Comparison of ENCODE assay signal across 8 cellular contexts in the genomic region with DNA sequence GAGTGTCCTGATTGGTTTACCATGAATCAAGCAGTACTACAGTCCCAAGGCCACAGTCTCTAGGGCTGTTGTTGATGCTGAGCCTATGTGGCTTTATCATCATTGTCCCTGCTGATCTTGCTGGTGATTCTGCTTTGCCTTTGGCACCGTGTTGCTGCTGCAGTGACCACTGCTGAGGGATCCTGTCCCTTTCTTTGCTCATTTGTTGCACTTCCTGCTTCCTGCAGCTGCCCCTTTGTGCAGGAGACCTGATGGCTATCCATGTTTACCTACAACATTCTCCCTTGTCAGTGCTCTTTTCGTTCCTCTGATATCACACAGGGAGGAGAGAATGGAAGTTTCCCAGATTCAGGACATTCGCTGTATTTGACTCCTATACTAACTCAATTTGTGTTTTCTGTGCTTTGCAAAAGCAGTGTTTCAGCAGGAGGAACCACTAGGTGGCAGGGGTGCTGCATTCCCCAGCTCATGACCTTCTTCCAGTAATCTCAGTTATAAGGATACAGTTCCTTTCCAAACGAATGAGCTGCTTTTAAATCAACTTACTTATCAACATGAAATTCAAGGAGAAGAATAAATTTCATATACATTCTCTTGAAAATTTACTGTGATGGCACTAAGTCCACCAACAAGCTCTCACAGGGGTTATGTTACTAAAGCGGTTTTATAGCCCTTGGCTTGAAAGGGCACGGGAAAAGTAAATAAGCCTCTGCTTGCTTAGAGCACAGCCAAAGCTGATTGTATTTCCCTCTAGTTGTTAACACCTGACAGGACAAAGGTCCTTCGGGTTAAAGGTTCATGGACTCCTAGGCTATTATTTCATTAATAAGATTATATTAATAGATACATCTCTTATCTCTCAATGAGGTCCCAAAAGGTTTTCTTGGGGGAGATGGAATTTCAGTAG. TPM values are rescaled to one million over a fixed set of nuclear protein-coding genes. Genes with fewer than 3 reads are reported as not detected.
A peak's percentile ranks its signal among the peaks of the same experiment; 100 is the strongest.
DNase-seq lines count a peak whose midpoint lies in the region; ATAC-seq and TF ChIP-seq lines count a peak whose summit lies in the region.

No MANE protein-coding gene starts in this region.

- no CpG with 5 or more reads among the region's 7 CpGs for WGBS in H9 (ENCODE audit: extremely low coverage, insufficient read length, low lambda C conversion rate)

- no peaks in the 10 kb centered on the region for H3K79me2 ChIP-seq in H9 (ENCODE audit: insufficient read depth, low read length)

- ATAC-seq in lower lobe of right lung, result peak; percentile 84 to 88

- TF ChIP-seq CTCF in H9 (conservative IDR thresholded peaks at IDR 0.05), result peak; percentile 95
- peak; percentile 83 for TF ChIP-seq CTCF in lower lobe of right lung (IDR thresholded peaks at IDR 0.05)

- H3K14ac ChIP-seq in H9 (ENCODE audit: insufficient read depth, low read length), result peak overlapping the region; percentile 77; the same call in 1 of the 2 replicates

- no peaks in the 10 kb centered on the region for H4K20me1 ChIP-seq in H9 (ENCODE audit: control insufficient read depth, insufficient read depth, insufficient read length)

- peak overlapping the region; percentile 52 to 85 (median 66) for H3K27ac Mint-ChIP-seq in H9
- H3K27ac Mint-ChIP-seq in activated CD4-positive, alpha-beta T cell treated with anti-CD3 and anti-CD28 coated beads, Interleukin-2, amount 10 ng/mL, durations not matched to agents 7 days and 5 days, result no peak overlapping the region

- H3K9ac ChIP-seq in H9 (ENCODE audit: extremely low read depth, insufficient read length, low read length), result no peak overlapping the region

- peak overlapping the region in 1 of 2 experiments; percentile 3; a peak in 1 of 5 replicates for H3K4me3 Mint-ChIP-seq in H9
- H3K4me3 Mint-ChIP-seq in activated CD4-positive, alpha-beta T cell treated with anti-CD3 and anti-CD28 coated beads, Interleukin-2, amount 10 ng/mL, durations not matched to agents 7 days and 5 days, result no peak overlapping the region

- no peak overlapping the region for H2BK20ac ChIP-seq in H9 (ENCODE audit: low read depth, low read length, poor library complexity, severe bottlenecking)

- H2BK15ac ChIP-seq in H9 (ENCODE audit: low read depth, low read length), result no peak overlapping the region

- no peak overlapping the region for H2BK120ac ChIP-seq in H9 (ENCODE audit: low read depth, low read length, poor library complexity, severe bottlenecking)

- POLR2A ChIA-PET in activated CD4-positive, alpha-beta T cell treated with anti-CD3 and anti-CD28 coated beads, Interleukin-2, amount 10 ng/mL, durations not matched to agents 7 days and 5 days (lab: Charles Lee), result no interaction called here

- H3K27ac ChIP-seq in H9 (ENCODE audit: insufficient read length, low read depth, low read length) (peak overlapping the region; percentile 57), lower lobe of right lung (no peak overlapping the region)

- H3K18ac ChIP-seq in H9 (ENCODE audit: insufficient read length, low read depth, low read length), result peak overlapping the region; percentile 82

- H3K9me3 ChIP-seq in H9 (ENCODE audit: control insufficient read depth, low read depth, low read length) (no peaks in the 10 kb centered on the region), lower lobe of right lung (no peaks in the 10 kb centered on the region)

- no peaks in the 10 kb centered on the region for H3K79me1 ChIP-seq in H9 (ENCODE audit: insufficient read depth, low read depth, low read length, poor library complexity, severe bottlenecking)

- H3K9me3 Mint-ChIP-seq in H9, result no peaks in the 10 kb centered on the region
- H3K9me3 Mint-ChIP-seq in activated CD4-positive, alpha-beta T cell treated with anti-CD3 and anti-CD28 coated beads, Interleukin-2, amount 10 ng/mL, durations not matched to agents 7 days and 5 days, result no peaks in the 10 kb centered on the region

- peak; percentile 75 for DNase-seq in D341Med (ENCODE audit: low spot score)
- DNase-seq in H9, result peak; percentile 68
- peak; percentile 6 for DNase-seq in NCI-H2227 treated with DMSO at 0.1 percent for 48 hours (lab: John Stamatoyannopoulos, UW)
- peak; percentile 71 for DNase-seq in activated CD4-positive, alpha-beta T cell treated with anti-CD3 and anti-CD28 coated beads, Interleukin-2, amount 10 ng/mL, durations not matched to agents 7 days and 5 days
- DNase-seq in effector CD4-positive, alpha-beta T cell, result peak; percentile 54
- peak; percentile 66 for DNase-seq in lower lobe of right lung
- DNase-seq in stimulated activated CD8-positive, alpha-beta memory T cell treated with anti-CD3 and anti-CD28 coated beads, Interleukin-12 subunit alpha, Interleukin-12 subunit beta, amount 100 ng/mL, for 1 hour (ENCODE audit: low read depth), result peak; percentile 48
- no peak for DNase-seq in 8988T

- no peak overlapping the region for H3T11ph ChIP-seq in H9 (ENCODE audit: low read length)

- no peak overlapping the region for H2AFZ ChIP-seq in H9 (ENCODE audit: low read length)

- H3K27me3 ChIP-seq in H9 (ENCODE audit: insufficient read depth, low read length), result no peaks in the 10 kb centered on the region
- no peaks in the 10 kb centered on the region for H3K27me3 ChIP-seq in lower lobe of right lung (ENCODE audit: low read depth)

- no peak overlapping the region for H3K4me3 ChIP-seq in lower lobe of right lung

- H2BK5ac ChIP-seq in H9 (ENCODE audit: insufficient read length, low read length), result no peak overlapping the region

- peaks cover 35 to 45% of the 10 kb centered on the region in 2 experiments for H3K4me1 Mint-ChIP-seq in H9
- H3K4me1 Mint-ChIP-seq in activated CD4-positive, alpha-beta T cell treated with anti-CD3 and anti-CD28 coated beads, Interleukin-2, amount 10 ng/mL, durations not matched to agents 7 days and 5 days, result peaks cover 19% of the 10 kb centered on the region

- H4K5ac ChIP-seq in H9 (ENCODE audit: insufficient read length, low read depth, low read length), result peak overlapping the region; percentile 86

- H3K27me3 Mint-ChIP-seq in H9 (ENCODE audit: low read depth), result no peaks in the 10 kb centered on the region
- no peaks in the 10 kb centered on the region for H3K27me3 Mint-ChIP-seq in activated CD4-positive, alpha-beta T cell treated with anti-CD3 and anti-CD28 coated beads, Interleukin-2, amount 10 ng/mL, durations not matched to agents 7 days and 5 days

- H3K36me3 ChIP-seq in lower lobe of right lung, result no peaks in the 10 kb centered on the region

- H3K56ac ChIP-seq in H9 (ENCODE audit: insufficient read length, low read depth, low read length), result no peak overlapping the region

- H2BK12ac ChIP-seq in H9 (ENCODE audit: insufficient read length, low read depth, low read length), result peak overlapping the region; percentile 66

- H3K36me3 Mint-ChIP-seq in H9 (ENCODE audit: insufficient read depth in 1 of 3, low read depth in 3 of 3), result peaks cover 0 to 4% (median 0%) of the 10 kb centered on the region in 3 experiments; a peak in 1 of 7 replicates
- H3K36me3 Mint-ChIP-seq in activated CD4-positive, alpha-beta T cell treated with anti-CD3 and anti-CD28 coated beads, Interleukin-2, amount 10 ng/mL, durations not matched to agents 7 days and 5 days (ENCODE audit: low read depth), result no peaks in the 10 kb centered on the region

- CTCF ChIA-PET in activated CD4-positive, alpha-beta T cell treated with anti-CD3 and anti-CD28 coated beads, Interleukin-2, amount 10 ng/mL, durations not matched to agents 7 days and 5 days (lab: Charles Lee), result interaction anchor here (0.5 to 2.1 kb wide), 10 partner anchors 8 to 413 kb away, joined by 3 to 20 read pairs (median 3); a partner anchor contains a TSS

- intact Hi-C loops in lower lobe of right lung (cut with DNase I), result no loop called here

- peak overlapping the region; percentile 36 for H3K4me2 ChIP-seq in H9 (ENCODE audit: insufficient read depth, insufficient read length, low read length)

- H3K23me2 ChIP-seq in H9 (ENCODE audit: insufficient read length, low read depth, low read length, poor library complexity, severe bottlenecking), result no peaks in the 10 kb centered on the region

- no peak overlapping the region for H3K4ac ChIP-seq in H9 (ENCODE audit: low read depth, low read length)

- H4K8ac ChIP-seq in H9 (replicated peaks; ENCODE audit: insufficient read length, low read depth, low read length), result peak overlapping the region; percentile 40

- H3K23ac ChIP-seq in H9 (ENCODE audit: insufficient read length, low read depth, low read length), result no peak overlapping the region

- H2AK5ac ChIP-seq in H9 (ENCODE audit: insufficient read length, low read length), result peak overlapping the region; percentile 30

- H3K4me1 ChIP-seq in H9 (ENCODE audit: insufficient read depth, low read length), result peaks cover 8% of the 10 kb centered on the region
- H3K4me1 ChIP-seq in lower lobe of right lung, result no peaks in the 10 kb centered on the region

- no peak overlapping the region for H4K91ac ChIP-seq in H9 (ENCODE audit: insufficient read length, low read depth, low read length)

RNA-seq across cellular contexts. Expression of a gene that starts 9.7 kb away (rescaled TPM):
- 57.0 and 58.4 TPM in 2 replicates for total RNA-seq in H9 (2021)
- total RNA-seq in activated CD4-positive, alpha-beta T cell treated with anti-CD3 and anti-CD28 coated beads, Interleukin-2, amount 10 ng/mL, durations not matched to agents 7 days and 5 days, result 10 to 100 TPM; 46.6 to 48.0 TPM
- 29.2 TPM for total RNA-seq in lower lobe of right lung

RNA-seq across cellular contexts. Expression of a gene that starts 44.2 kb away (rescaled TPM):
- total RNA-seq in H9 (2021) (185 and 207 TPM in 2 replicates), lower lobe of right lung (116 TPM)
- 100 to 1,000 TPM; 111 to 129 TPM for total RNA-seq in activated CD4-positive, alpha-beta T cell treated with anti-CD3 and anti-CD28 coated beads, Interleukin-2, amount 10 ng/mL, durations not matched to agents 7 days and 5 days
